Comparison of ENCODE assay signal across 8 cellular contexts in genomic region chr16:66954097-66954659, GRCh38.
DNase-seq lines count a peak whose midpoint lies in the region; ATAC-seq and TF ChIP-seq lines count a peak whose summit lies in the region.

No MANE protein-coding gene starts in this region.

- DNase-seq in AML-193 (lab: John Stamatoyannopoulos, UW) (peak; percentile 50 to 64), NCI-H2196 (lab: John Stamatoyannopoulos, UW; ENCODE audit: unreplicated experiment) (peak; percentile 55), WERI-Rb-1 (peak; percentile 81), T47D (ENCODE audit: low read depth in 1 of 2, low spot score in 1 of 2) (peak; percentile 65 to 82), inferior parietal cortex (ENCODE audit: extremely low spot score) (peak; percentile 95)
- peak; percentile 48 to 62 for DNase-seq in stimulated activated CD4-positive, alpha-beta T cell treated with anti-CD3 and anti-CD28 coated beads, Interleukin-15, amount 100 ng/mL, for 1 hour (ENCODE audit: low read depth in 1 of 2, low spot score in 1 of 2)

- no peaks in the 10 kb centered on the region for H3K36me3 ChIP-seq in WERI-Rb-1

- peak overlapping the region; percentile 74 for H3K27ac ChIP-seq in WERI-Rb-1

- in situ Hi-C loops in T47D (cut with HindIII; ENCODE audit: low pct_unique_long_range_greater_than_20kb, low sequenced_read_pairs) = no loop called here

- no peak overlapping the region for H3K4me3 ChIP-seq in WERI-Rb-1 (ENCODE audit: low read depth, low read length)

- peak; percentile 72 for TF ChIP-seq CTCF in WERI-Rb-1 (IDR thresholded peaks at IDR 0.05; ENCODE audit: low read depth, low read length)

- peaks cover 7% of the 10 kb centered on the region for H3K9me3 ChIP-seq in WERI-Rb-1 (ENCODE audit: severe bottlenecking)

- no peaks in the 10 kb centered on the region for H3K27me3 ChIP-seq in WERI-Rb-1 (ENCODE audit: insufficient read depth, low read depth, severe bottlenecking)

- ATAC-seq in GM21576 (IDR thresholded peaks at IDR 0.05; ENCODE audit: unreplicated experiment) (peak; percentile 42), GM19351 (IDR thresholded peaks at IDR 0.05; ENCODE audit: unreplicated experiment) (no peak)
